16 cellular contexts compared by ENCODE assay signal in genomic region chr18:35508746-35509338, GRCh38.
"Had no signal": no experiment of that assay in that cellular context is flagged by ENCODE, and none has a peak within 500 bp of the region (broad histone marks: within the 10 kb centered on the region; RNA-seq: fewer than 3 reads in every experiment).

No MANE protein-coding gene starts in this region.

- H3K27ac ChIP-seq: cardiac muscle cell, right lobe of liver, SJSA1, suprapubic skin, upper lobe of right lung had no signal

- H3K9me3 ChIP-seq: right lobe of liver, SJSA1, suprapubic skin, upper lobe of right lung had no signal

- H3K27me3 Mint-ChIP-seq: activated CD4-positive, alpha-beta T cell treated with anti-CD3 and anti-CD28 coated beads, Interleukin-2, amount 10 ng/mL, durations not matched to agents 7 days and 5 days; stimulated activated naive CD8-positive, alpha-beta T cell treated with anti-CD3 and anti-CD28 coated beads, Interleukin-15, Interleukin-2, amounts not matched to agents 100 ng/mL and 50 ng/mL, for 24 hours had no signal

- ATAC-seq: left colon had no signal

- H3K36me3 Mint-ChIP-seq: natural killer cell had no signal

- H3K4me1 Mint-ChIP-seq: activated CD4-positive, alpha-beta T cell treated with anti-CD3 and anti-CD28 coated beads, Interleukin-2, amount 10 ng/mL, durations not matched to agents 7 days and 5 days; natural killer cell had no signal

- H3K9me3 Mint-ChIP-seq: activated CD4-positive, alpha-beta T cell treated with anti-CD3 and anti-CD28 coated beads, Interleukin-2, amount 10 ng/mL, durations not matched to agents 7 days and 5 days; activated naive CD4-positive, alpha-beta T cell treated with anti-CD3 and anti-CD28 coated beads for 36 hours; natural killer cell; stimulated activated naive CD8-positive, alpha-beta T cell treated with anti-CD3 and anti-CD28 coated beads, Interleukin-15, Interleukin-2, amounts not matched to agents 100 ng/mL and 50 ng/mL, for 24 hours; T-helper 2 cell treated with Interferon-gamma antibody and Interleukin-4, amounts not matched to agents 5 μg/mL and 100 μg/mL, for 36 hours had no signal

- DNase-seq: activated CD4-positive, alpha-beta T cell treated with anti-CD3 and anti-CD28 coated beads, Interleukin-2, amount 10 ng/mL, durations not matched to agents 7 days and 5 days; activated naive CD4-positive, alpha-beta T cell treated with anti-CD3 and anti-CD28 coated beads for 36 hours; activated T-cell treated with anti-CD3 and anti-CD28 coated beads for 4 hours; effector CD8-positive, alpha-beta T cell; left colon; natural killer cell; occipital lobe; right lobe of liver; upper lobe of right lung had no signal

- H3K4me3 ChIP-seq: cardiac muscle cell, right lobe of liver, SJSA1, smooth muscle cell, suprapubic skin, upper lobe of right lung had no signal

- H3K4me2 ChIP-seq: smooth muscle cell had no signal

- H3K27ac Mint-ChIP-seq: activated CD4-positive, alpha-beta T cell treated with anti-CD3 and anti-CD28 coated beads, Interleukin-2, amount 10 ng/mL, durations not matched to agents 7 days and 5 days; activated naive CD4-positive, alpha-beta T cell treated with anti-CD3 and anti-CD28 coated beads for 36 hours; natural killer cell; progenitor cell of endocrine pancreas; stimulated activated naive CD8-positive, alpha-beta T cell treated with anti-CD3 and anti-CD28 coated beads, Interleukin-15, Interleukin-2, amounts not matched to agents 100 ng/mL and 50 ng/mL, for 24 hours; T-helper 2 cell treated with Interferon-gamma antibody and Interleukin-4, amounts not matched to agents 5 μg/mL and 100 μg/mL, for 36 hours had no signal

- H3K36me3 ChIP-seq: cardiac muscle cell, right lobe of liver, SJSA1, suprapubic skin, upper lobe of right lung had no signal

- H3K4me3 Mint-ChIP-seq: activated CD4-positive, alpha-beta T cell treated with anti-CD3 and anti-CD28 coated beads, Interleukin-2, amount 10 ng/mL, durations not matched to agents 7 days and 5 days; activated naive CD4-positive, alpha-beta T cell treated with anti-CD3 and anti-CD28 coated beads for 36 hours; natural killer cell; stimulated activated naive CD8-positive, alpha-beta T cell treated with anti-CD3 and anti-CD28 coated beads, Interleukin-15, Interleukin-2, amounts not matched to agents 100 ng/mL and 50 ng/mL, for 24 hours; T-helper 2 cell treated with Interferon-gamma antibody and Interleukin-4, amounts not matched to agents 5 μg/mL and 100 μg/mL, for 36 hours had no signal

- H3K27me3 ChIP-seq: cardiac muscle cell, right lobe of liver, suprapubic skin, upper lobe of right lung had no signal
